20 cellular contexts compared by ENCODE assay signal in genomic region chr12:66127695-66128094, GRCh38. TPM values are rescaled to one million over a fixed set of nuclear protein-coding genes. Genes with fewer than 3 reads are reported as not detected.
A peak's percentile ranks its signal among the peaks of the same experiment; 100 is the strongest.
DNase-seq lines count a peak whose midpoint lies in the region; ATAC-seq and TF ChIP-seq lines count a peak whose summit lies in the region.
"Had no signal": no experiment of that assay in that cellular context is flagged by ENCODE, and none has a peak within 500 bp of the region (broad histone marks: within the 10 kb centered on the region; RNA-seq: fewer than 3 reads in every experiment).

No MANE protein-coding gene starts in this region.

- H3K9me3 Mint-ChIP-seq in activated T-cell treated with anti-CD3 and anti-CD28 coated beads, Interleukin-2, amount 50 U/mL, for 24 hours = no peaks in the 10 kb centered on the region
- H3K9me3 Mint-ChIP-seq in central memory CD8-positive, alpha-beta T cell = no peaks in the 10 kb centered on the region
- H3K9me3 Mint-ChIP-seq in nephron = no peaks in the 10 kb centered on the region
- H3K9me3 Mint-ChIP-seq: activated naive CD8-positive, alpha-beta T cell treated with anti-CD3 and anti-CD28 coated beads, Interleukin-2, amount 50 U/mL, for 24 hours had no signal

- H3K27me3 Mint-ChIP-seq in activated T-cell treated with anti-CD3 and anti-CD28 coated beads, Interleukin-2, amount 50 U/mL, for 24 hours = no peaks in the 10 kb centered on the region
- H3K27me3 Mint-ChIP-seq in T-helper 17 cell (no peaks in the 10 kb centered on the region), nephron (ENCODE audit: low read depth) (no peaks in the 10 kb centered on the region)
- no peaks in the 10 kb centered on the region for H3K27me3 Mint-ChIP-seq in central memory CD8-positive, alpha-beta T cell
- H3K27me3 Mint-ChIP-seq: activated naive CD8-positive, alpha-beta T cell treated with anti-CD3 and anti-CD28 coated beads, Interleukin-2, amount 50 U/mL, for 24 hours; progenitor cell of endocrine pancreas had no signal

- ATAC-seq in T-helper 17 cell (no peak), GM21515 (IDR thresholded peaks at IDR 0.05; ENCODE audit: unreplicated experiment) (no peak), left ventricle myocardium superior (no peak)
- no peak for ATAC-seq in central memory CD8-positive, alpha-beta T cell (replicated peaks; ENCODE audit: extremely low read depth, poor library complexity, severe bottlenecking)
- ATAC-seq: A549; activated naive CD8-positive, alpha-beta T cell treated with anti-CD3 and anti-CD28 coated beads, Interleukin-2, amount 50 U/mL, for 24 hours; heart left ventricle; left lobe of liver had no signal

- no peak for DNase-seq in activated T-cell treated with anti-CD3 and anti-CD28 coated beads, Interleukin-2, amount 50 U/mL, for 24 hours
- DNase-seq in activated T-cell treated with anti-CD3 and anti-CD28 coated beads for 4 hours = no peak
- no peak for DNase-seq in T-helper 17 cell
- no peak for DNase-seq in central memory CD8-positive, alpha-beta T cell (ENCODE audit: low spot score in 2 of 2)
- DNase-seq in NCI-H1930 (lab: John Stamatoyannopoulos, UW) = no peak
- no peak for DNase-seq in left ventricle myocardium superior
- DNase-seq: activated CD4-positive, alpha-beta T cell treated with anti-CD3 and anti-CD28 coated beads, Interleukin-2, amount 50 U/mL, for 48 hours; activated naive CD8-positive, alpha-beta T cell treated with anti-CD3 and anti-CD28 coated beads, Interleukin-2, amount 50 U/mL, for 24 hours; dorsolateral prefrontal cortex; HCEC 1CT; heart left ventricle; KBM-7; NCI-H1694 treated with DMSO at 0.1 percent for 48 hours; RPMI8226; WERI-Rb-1 had no signal

- intact Hi-C loops in left ventricle myocardium superior (cut with micrococcal nuclease) = no loop called here

- no peak for TF ChIP-seq CTCF in nephron (IDR thresholded peaks at IDR 0.05; ENCODE audit: unreplicated experiment in 3 of 3)

- H3K27ac Mint-ChIP-seq in activated T-cell treated with anti-CD3 and anti-CD28 coated beads, Interleukin-2, amount 50 U/mL, for 24 hours = peak overlapping the region; percentile 53
- H3K27ac Mint-ChIP-seq in T-helper 17 cell (peak overlapping the region; percentile 29), nephron (no peak overlapping the region)
- peak overlapping the region; percentile 23 for H3K27ac Mint-ChIP-seq in central memory CD8-positive, alpha-beta T cell (ENCODE audit: low read depth)
- H3K27ac Mint-ChIP-seq: activated naive CD8-positive, alpha-beta T cell treated with anti-CD3 and anti-CD28 coated beads, Interleukin-2, amount 50 U/mL, for 24 hours; progenitor cell of endocrine pancreas had no signal

- no peaks in the 10 kb centered on the region for H3K9me3 ChIP-seq in T-helper 17 cell (ENCODE audit: control insufficient read depth, low read length, poor library complexity, severe bottlenecking)
- H3K9me3 ChIP-seq: A549, heart left ventricle had no signal

- peak overlapping the region; percentile 17 for H3K4me3 Mint-ChIP-seq in activated T-cell treated with anti-CD3 and anti-CD28 coated beads, Interleukin-2, amount 50 U/mL, for 24 hours
- peak overlapping the region; percentile 68 for H3K4me3 Mint-ChIP-seq in T-helper 17 cell
- no peak overlapping the region for H3K4me3 Mint-ChIP-seq in central memory CD8-positive, alpha-beta T cell
- peak overlapping the region; percentile 23 to 72 (median 62) for H3K4me3 Mint-ChIP-seq in nephron

- H3K36me3 Mint-ChIP-seq in activated T-cell treated with anti-CD3 and anti-CD28 coated beads, Interleukin-2, amount 50 U/mL, for 24 hours (ENCODE audit: low read depth) = peaks cover 84% of the 10 kb centered on the region
- H3K36me3 Mint-ChIP-seq in T-helper 17 cell (ENCODE audit: low read depth) = peaks cover 29% of the 10 kb centered on the region
- H3K36me3 Mint-ChIP-seq in central memory CD8-positive, alpha-beta T cell (ENCODE audit: insufficient read depth) = peaks cover 57% of the 10 kb centered on the region
- peaks cover 70% of the 10 kb centered on the region for H3K36me3 Mint-ChIP-seq in nephron (ENCODE audit: low read depth)

- H3K4me1 Mint-ChIP-seq in activated T-cell treated with anti-CD3 and anti-CD28 coated beads, Interleukin-2, amount 50 U/mL, for 24 hours (ENCODE audit: low read depth) = peaks cover 65% of the 10 kb centered on the region
- H3K4me1 Mint-ChIP-seq in T-helper 17 cell (peaks cover 53% of the 10 kb centered on the region), nephron (peaks cover 34% of the 10 kb centered on the region)
- peaks cover 58% of the 10 kb centered on the region for H3K4me1 Mint-ChIP-seq in central memory CD8-positive, alpha-beta T cell

RNA-seq across cellular contexts. Expression of gene LLPH, which starts 2.9 kb away (rescaled TPM):
- total RNA-seq in T-helper 17 cell = 10 to 100 TPM; 20.7 to 24.0 TPM
- 16.5 TPM for total RNA-seq in left ventricle myocardium superior

RNA-seq across cellular contexts. Expression of gene TMBIM4, which starts 42.1 kb away (rescaled TPM):
- 10 to 100 TPM; 44.4 to 47.5 TPM for total RNA-seq in T-helper 17 cell
- total RNA-seq in left ventricle myocardium superior = 65.9 TPM

Comparison
In these comparisons a context has a peak if more than half of its experiments do, and no peak if none do; other contexts are left out.
1. H3K27ac Mint-ChIP-seq: peak in activated T-cell treated with anti-CD3 and anti-CD28 coated beads, Interleukin-2, amount 50 U/mL, for 24 hours (single experiment), T-helper 17 cell (single experiment) and central memory CD8-positive, alpha-beta T cell (single experiment); none in nephron (0 of 3).